ENCODE assay signal across 22 cellular contexts in genomic region chr11:72635931-72636330, GRCh38. TPM values are rescaled to one million over a fixed set of nuclear protein-coding genes. Genes with fewer than 3 reads are reported as not detected.
A peak's percentile ranks its signal among the peaks of the same experiment; 100 is the strongest.
DNase-seq lines count a peak whose midpoint lies in the region; ATAC-seq and TF ChIP-seq lines count a peak whose summit lies in the region.
"Had no signal": no experiment of that assay in that cellular context is flagged by ENCODE, and none has a peak within 500 bp of the region (broad histone marks: within the 10 kb centered on the region; RNA-seq: fewer than 3 reads in every experiment).

No MANE protein-coding gene starts in this region.

- in situ Hi-C loops in HAP-1 (cut with MboI; ENCODE audit: low sequenced_read_pairs): no loop called here

- WGBS in right cardiac atrium: 61% methylated on average over 7 of the region's 7 CpGs
- WGBS in spleen, 5 donors: 48 to 72% (median 65%) methylated on average over 7 of the region's 7 CpGs

- H3K27me3 ChIP-seq in left ventricle myocardium inferior (ENCODE audit: low read depth): no peaks in the 10 kb centered on the region
- H3K27me3 ChIP-seq in right cardiac atrium (ENCODE audit: control insufficient read depth, insufficient read depth): no peaks in the 10 kb centered on the region
- H3K27me3 ChIP-seq in spleen (replicated peaks in 1 of 7): peaks cover 0 to 25% (median 0%) of the 10 kb centered on the region in 7 donors
- peaks cover 19% of the 10 kb centered on the region for H3K27me3 ChIP-seq in HAP-1 (ENCODE audit: low read depth)

- TF ChIP-seq CTCF in left ventricle myocardium inferior (IDR thresholded peaks at IDR 0.05; ENCODE audit: borderline replicate concordance) (no peak), WTC11 (IDR thresholded peaks at IDR 0.05) (no peak), spleen (IDR thresholded peaks at IDR 0.05 in 8 of 11, conservative IDR thresholded peaks at IDR 0.05 in 3 of 11) (no peak)

- H3K36me3 ChIP-seq in left ventricle myocardium inferior: no peaks in the 10 kb centered on the region
- no peaks in the 10 kb centered on the region for H3K36me3 ChIP-seq in spleen
- H3K36me3 ChIP-seq in HAP-1 (replicated peaks): no peaks in the 10 kb centered on the region
- H3K36me3 ChIP-seq: left lung, neutrophil, tibial nerve had no signal

- H3K4me1 Mint-ChIP-seq in WTC11: peaks cover 38% of the 10 kb centered on the region
- H3K4me1 Mint-ChIP-seq: CD8-positive, alpha-beta memory T cell had no signal

- no peak overlapping the region for H3K4me3 Mint-ChIP-seq in WTC11
- H3K4me3 Mint-ChIP-seq: CD8-positive, alpha-beta memory T cell; HFFc6; T-helper 17 cell had no signal

- H3K27ac ChIP-seq in left ventricle myocardium inferior (replicated peaks): peak overlapping the region; percentile 85
- H3K27ac ChIP-seq in right cardiac atrium (ENCODE audit: low read length): peak overlapping the region; percentile 57
- peak overlapping the region; percentile 32 to 87 (median 81) for H3K27ac ChIP-seq in spleen
- H3K27ac ChIP-seq: left lung, neutrophil had no signal

- no peaks in the 10 kb centered on the region for H3K9me3 Mint-ChIP-seq in WTC11
- H3K9me3 Mint-ChIP-seq: CD8-positive, alpha-beta memory T cell; HFFc6 had no signal

- ATAC-seq in WTC11 (peak; percentile 75), right cardiac atrium (no peak), HG02763 (IDR thresholded peaks at IDR 0.05; ENCODE audit: unreplicated experiment) (no peak)
- ATAC-seq: activated CD4-positive, CD25-positive, alpha-beta regulatory T cell treated with anti-CD3 and anti-CD28 coated beads, Interleukin-2, amount 50 U/mL, for 24 hours; left lung; T-helper 17 cell had no signal

- H3K9me3 ChIP-seq in left ventricle myocardium inferior (replicated peaks): no peaks in the 10 kb centered on the region
- no peaks in the 10 kb centered on the region for H3K9me3 ChIP-seq in right cardiac atrium (ENCODE audit: control insufficient read depth, low read length)
- H3K9me3 ChIP-seq in spleen: no peaks in the 10 kb centered on the region
- H3K9me3 ChIP-seq in HAP-1: no peaks in the 10 kb centered on the region
- H3K9me3 ChIP-seq: left lung, neutrophil, tibial nerve had no signal

- DNase-seq in left ventricle myocardium inferior (no peak), cardiac septum (ENCODE audit: low spot score) (no peak), WTC11 (ENCODE audit: low spot score) (peak; percentile 39), right cardiac atrium (peak in 2 of 3 donors; percentile 37 to 69), spleen (no peak), HAP-1 (ENCODE audit: low spot score in 2 of 2) (no peak), NCI-H1105 treated with DMSO at 0.1 percent for 48 hours (lab: John Stamatoyannopoulos, UW) (no peak)
- DNase-seq: activated CD4-positive, alpha-beta T cell treated with anti-CD3 and anti-CD28 coated beads, Interleukin-2, amount 50 U/mL, for 48 hours; activated naive CD4-positive, alpha-beta T cell treated with Interleukin-2 at 50 U/mL for 16 hours; CD8-positive, alpha-beta memory T cell; EL; HFFc6; MM.1S; NCI-H2029 treated with DMSO at 0.1 percent for 48 hours; stimulated activated CD4-positive, alpha-beta T cell treated with anti-CD3 and anti-CD28 coated beads, Interleukin-15, amount 100 ng/mL, for 24 hours; stimulated activated CD4-positive, alpha-beta T cell treated with anti-CD3 and anti-CD28 coated beads, Interleukin-4, amount 100 ng/mL, for 4 hours; T-helper 17 cell had no signal

- POLR2A ChIA-PET in WTC11 (lab: Charles Lee): interaction anchor here (0.9 to 1.4 kb wide), 2 partner anchors 21 to 50 kb away, joined by 3 to 5 read pairs; no protein-coding TSS in a partner anchor

- CTCF ChIA-PET in WTC11 (lab: Charles Lee): interaction anchor here (0.5 to 4.5 kb wide), 20 partner anchors 8 to 492 kb away, joined by 3 to 60 read pairs (median 6); partner anchors contain the start of gene STARD10

- peaks cover 5% of the 10 kb centered on the region for H3K27me3 Mint-ChIP-seq in WTC11 (ENCODE audit: low read depth)

- intact Hi-C loops in left ventricle myocardium inferior (cut with micrococcal nuclease): no loop called here
- intact Hi-C loops in cardiac septum (cut with DNase I): no loop called here
- intact Hi-C loops in right cardiac atrium (cut with DNase I): no loop called here
- intact Hi-C loops in spleen (cut with DNase I; ENCODE audit: low total_unique reads): no loop called here

- H3K4me3 ChIP-seq in left ventricle myocardium inferior (peak overlapping the region; percentile 21), right cardiac atrium (ENCODE audit: low read length) (no peak overlapping the region), spleen (peak overlapping the region in 2 of 8 donors; percentile 4 to 79), HAP-1 (no peak overlapping the region)
- H3K4me3 ChIP-seq: left lung, tibial nerve had no signal

- H3K27ac Mint-ChIP-seq in WTC11: peak overlapping the region; percentile 55; the same call in 1 of the 2 replicates
- H3K27ac Mint-ChIP-seq: HFFc6, T-helper 17 cell had no signal

- no peak for TF ChIP-seq POLR2A in spleen (IDR thresholded peaks at IDR 0.05)

- H3K36me3 Mint-ChIP-seq in WTC11: no peaks in the 10 kb centered on the region
- H3K36me3 Mint-ChIP-seq: CD8-positive, alpha-beta memory T cell had no signal

- peaks cover 93% of the 10 kb centered on the region for H3K4me1 ChIP-seq in left ventricle myocardium inferior
- peaks cover 19% of the 10 kb centered on the region for H3K4me1 ChIP-seq in right cardiac atrium (ENCODE audit: control insufficient read depth, insufficient read depth, low read length)
- peaks cover 12 to 85% (median 56%) of the 10 kb centered on the region in 6 donors for H3K4me1 ChIP-seq in spleen
- no peaks in the 10 kb centered on the region for H3K4me1 ChIP-seq in HAP-1
- H3K4me1 ChIP-seq: left lung had no signal

TF ChIP-seq in WTC11, 78 proteins besides CTCF, POLR2A, EP300 and RAD21:
- TF ChIP-seq ZBTB43 (CRISPR knock-in tag; IDR thresholded peaks at IDR 0.05) (no peak), TP53 (CRISPR knock-in tag; IDR thresholded peaks at IDR 0.05) (no peak), GRHL2 (CRISPR knock-in tag; IDR thresholded peaks at IDR 0.05; ENCODE audit: insufficient replicate concordance, severe bottlenecking) (no peak), FOXK1 (CRISPR knock-in tag; IDR thresholded peaks at IDR 0.05) (no peak), CREM (CRISPR knock-in tag; IDR thresholded peaks at IDR 0.05) (no peak), SMAD3 (CRISPR knock-in tag; IDR thresholded peaks at IDR 0.05; ENCODE audit: borderline replicate concordance) (no peak), ZNF232 (CRISPR knock-in tag; IDR thresholded peaks at IDR 0.05) (no peak), TEAD4 (CRISPR knock-in tag; IDR thresholded peaks at IDR 0.05) (no peak)
- TF ChIP-seq, protein P1, sequence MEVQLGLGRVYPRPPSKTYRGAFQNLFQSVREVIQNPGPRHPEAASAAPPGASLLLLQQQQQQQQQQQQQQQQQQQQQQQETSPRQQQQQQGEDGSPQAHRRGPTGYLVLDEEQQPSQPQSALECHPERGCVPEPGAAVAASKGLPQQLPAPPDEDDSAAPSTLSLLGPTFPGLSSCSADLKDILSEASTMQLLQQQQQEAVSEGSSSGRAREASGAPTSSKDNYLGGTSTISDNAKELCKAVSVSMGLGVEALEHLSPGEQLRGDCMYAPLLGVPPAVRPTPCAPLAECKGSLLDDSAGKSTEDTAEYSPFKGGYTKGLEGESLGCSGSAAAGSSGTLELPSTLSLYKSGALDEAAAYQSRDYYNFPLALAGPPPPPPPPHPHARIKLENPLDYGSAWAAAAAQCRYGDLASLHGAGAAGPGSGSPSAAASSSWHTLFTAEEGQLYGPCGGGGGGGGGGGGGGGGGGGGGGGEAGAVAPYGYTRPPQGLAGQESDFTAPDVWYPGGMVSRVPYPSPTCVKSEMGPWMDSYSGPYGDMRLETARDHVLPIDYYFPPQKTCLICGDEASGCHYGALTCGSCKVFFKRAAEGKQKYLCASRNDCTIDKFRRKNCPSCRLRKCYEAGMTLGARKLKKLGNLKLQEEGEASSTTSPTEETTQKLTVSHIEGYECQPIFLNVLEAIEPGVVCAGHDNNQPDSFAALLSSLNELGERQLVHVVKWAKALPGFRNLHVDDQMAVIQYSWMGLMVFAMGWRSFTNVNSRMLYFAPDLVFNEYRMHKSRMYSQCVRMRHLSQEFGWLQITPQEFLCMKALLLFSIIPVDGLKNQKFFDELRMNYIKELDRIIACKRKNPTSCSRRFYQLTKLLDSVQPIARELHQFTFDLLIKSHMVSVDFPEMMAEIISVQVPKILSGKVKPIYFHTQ (CRISPR knock-in tag; IDR thresholded peaks at IDR 0.05): no peak
- TF ChIP-seq, protein P2, sequence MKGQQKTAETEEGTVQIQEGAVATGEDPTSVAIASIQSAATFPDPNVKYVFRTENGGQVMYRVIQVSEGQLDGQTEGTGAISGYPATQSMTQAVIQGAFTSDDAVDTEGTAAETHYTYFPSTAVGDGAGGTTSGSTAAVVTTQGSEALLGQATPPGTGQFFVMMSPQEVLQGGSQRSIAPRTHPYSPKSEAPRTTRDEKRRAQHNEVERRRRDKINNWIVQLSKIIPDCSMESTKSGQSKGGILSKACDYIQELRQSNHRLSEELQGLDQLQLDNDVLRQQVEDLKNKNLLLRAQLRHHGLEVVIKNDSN (CRISPR knock-in tag; IDR thresholded peaks at IDR 0.05): no peak

RNA-seq across cellular contexts. Expression of gene PDE2A, which starts 38.3 kb away (rescaled TPM):
- total RNA-seq in left ventricle myocardium inferior: 19.6 TPM
- total RNA-seq in cardiac septum: 28.8 TPM
- total RNA-seq in WTC11 (2021): 3.7 to 5.0 TPM (median 4.9 TPM) in 3 replicates
- total RNA-seq in right cardiac atrium: 10 to 100 TPM; 32.1 to 43.9 (median 37.0) TPM
- polyA plus RNA-seq in right cardiac atrium: 43.1 TPM
- 100 to 1,000 TPM; 244 to 584 (median 346) TPM for total RNA-seq in spleen
- 100 to 1,000 TPM in 1 of 3 donors, 10 to 100 TPM in 2; 58.2 to 158 (median 72.8) TPM for polyA plus RNA-seq in spleen

Comparison
In these comparisons a context has a peak if more than half of its experiments do, and no peak if none do; other contexts are left out.
1. DNase-seq: peak in WTC11 (single experiment) and right cardiac atrium (2 of 3); none in left ventricle myocardium inferior (single experiment), cardiac septum (single experiment), spleen (single experiment), HAP-1 (0 of 2) and NCI-H1105 treated with DMSO at 0.1 percent for 48 hours (single experiment).
2. Peak in every context shown above with its lines, with median percentiles within 50 percentile points of each other: H3K27ac ChIP-seq.